In genomic region chr9:32783168-32783891, GRCh38 we compare ENCODE assay signal across 13 cellular contexts. TPM values are rescaled to one million over a fixed set of nuclear protein-coding genes. Genes with fewer than 3 reads are reported as not detected.
DNase-seq lines count a peak whose midpoint lies in the region; ATAC-seq and TF ChIP-seq lines count a peak whose summit lies in the region.
"Had no signal": no experiment of that assay in that cellular context is flagged by ENCODE, and none has a peak within 500 bp of the region (broad histone marks: within the 10 kb centered on the region; RNA-seq: fewer than 3 reads in every experiment).

A gene with protein sequence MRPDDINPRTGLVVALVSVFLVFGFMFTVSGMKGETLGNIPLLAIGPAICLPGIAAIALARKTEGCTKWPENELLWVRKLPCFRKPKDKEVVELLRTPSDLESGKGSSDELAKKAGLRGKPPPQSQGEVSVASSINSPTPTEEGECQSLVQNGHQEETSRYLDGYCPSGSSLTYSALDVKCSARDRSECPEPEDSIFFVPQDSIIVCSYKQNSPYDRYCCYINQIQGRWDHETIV (plus strand): TSS chr9:32783540. CDS start chr9:32784184, 644 bp downstream.

- peaks cover 98% of the 10 kb centered on the region for H3K27me3 ChIP-seq in HUES6 (ENCODE audit: control insufficient read depth, insufficient read depth, low read length)
- peaks cover 55% of the 10 kb centered on the region for H3K27me3 ChIP-seq in NT2/D1 (ENCODE audit: insufficient read depth, insufficient read length)
- H3K27me3 ChIP-seq in adrenal gland, result peaks cover 31% of the 10 kb centered on the region

- DNase-seq in NT2/D1 (ENCODE audit: low read depth, low spot score) (peak; percentile 73), left cardiac atrium (peak; percentile 22), retinal pigment epithelial cell (ENCODE audit: low read depth) (no peak), adrenal gland (no peak)
- no peak for DNase-seq in activated CD4-positive, alpha-beta T cell treated with anti-CD3 and anti-CD28 coated beads for 36 hours
- DNase-seq: foreskin fibroblast, GDM1, KG1 had no signal

- no peaks in the 10 kb centered on the region for H3K36me3 Mint-ChIP-seq in activated CD4-positive, alpha-beta T cell treated with anti-CD3 and anti-CD28 coated beads for 36 hours (ENCODE audit: low read depth)

- peak within 1 kb of the TSS; percentile 82 for H3K4me3 ChIP-seq in HUES6 (ENCODE audit: low read depth, low read length)
- H3K4me3 ChIP-seq in NT2/D1 (ENCODE audit: insufficient read length, low read depth), result peak within 1 kb of the TSS; percentile 69
- H3K4me3 ChIP-seq in retinal pigment epithelial cell (ENCODE audit: low read length), result peak within 1 kb of the TSS; percentile 25
- no peak within 1 kb of the TSS for H3K4me3 ChIP-seq in adrenal gland
- H3K4me3 ChIP-seq: PC-9 had no signal

- TF ChIP-seq POLR2A in adrenal gland (IDR thresholded peaks at IDR 0.05), result no peak

- no peak within 1 kb of the TSS for H3K27ac ChIP-seq in HUES6 (ENCODE audit: low read depth, low read length)
- no peak within 1 kb of the TSS for H3K27ac ChIP-seq in adrenal gland
- H3K27ac ChIP-seq: neutrophil, PC-9 had no signal

- H3K4me1 Mint-ChIP-seq in activated CD4-positive, alpha-beta T cell treated with anti-CD3 and anti-CD28 coated beads for 36 hours, result no peaks in the 10 kb centered on the region

- CTCF ChIA-PET in activated CD4-positive, alpha-beta T cell treated with anti-CD3 and anti-CD28 coated beads for 36 hours (lab: Charles Lee), result no interaction called here

- H3K4me1 ChIP-seq in HUES6 (ENCODE audit: control insufficient read depth, insufficient read depth, low read length) (0 out of 2 replicates have a peak, but pooled peaks cover 3% of the 10 kb centered on the region), NT2/D1 (ENCODE audit: insufficient read depth, insufficient read length) (peaks cover 9% of the 10 kb centered on the region), adrenal gland (replicated peaks in 1 of 2) (no peaks in the 10 kb centered on the region)

- POLR2A ChIA-PET in activated CD4-positive, alpha-beta T cell treated with anti-CD3 and anti-CD28 coated beads for 36 hours (lab: Charles Lee), result no interaction called here

- H3K9ac ChIP-seq in HUES6 (ENCODE audit: low read length) (peak within 1 kb of the TSS; percentile 47), NT2/D1 (ENCODE audit: insufficient read length, low read depth) (peak within 1 kb of the TSS; percentile 77)

- no peak within 1 kb of the TSS for H3K27ac Mint-ChIP-seq in activated CD4-positive, alpha-beta T cell treated with anti-CD3 and anti-CD28 coated beads for 36 hours

- ATAC-seq in left cardiac atrium, result peak in 1 of 2 donors; percentile 19
- ATAC-seq in activated CD4-positive, alpha-beta T cell treated with anti-CD3 and anti-CD28 coated beads for 36 hours, result no peak
- ATAC-seq in HG02759 (IDR thresholded peaks at IDR 0.05; ENCODE audit: unreplicated experiment), result no peak
- no peak for ATAC-seq in HG02970 (IDR thresholded peaks at IDR 0.05; ENCODE audit: low FRiP score, unreplicated experiment)

- no peak within 1 kb of the TSS for H3K4me3 Mint-ChIP-seq in activated CD4-positive, alpha-beta T cell treated with anti-CD3 and anti-CD28 coated beads for 36 hours

- H3K9me3 Mint-ChIP-seq in activated CD4-positive, alpha-beta T cell treated with anti-CD3 and anti-CD28 coated beads for 36 hours (ENCODE audit: low read depth), result no peaks in the 10 kb centered on the region

- WGBS in adrenal gland, 4 donors, result 1 to 2% (median 1%) methylated on average over 13 to 59 of the region's 59 CpGs

- intact Hi-C loops in left cardiac atrium (cut with DNase I) (no loop called here), adrenal gland (cut with DNase I) (no loop called here)
- intact Hi-C loops in activated CD4-positive, alpha-beta T cell treated with anti-CD3 and anti-CD28 coated beads for 36 hours (cut with DNase I, micrococcal nuclease), result loop anchor here (5.0 to 10.0 kb wide), 2 partner anchors 49 to 61 kb away; no protein-coding TSS in a partner anchor

- H3K27me3 Mint-ChIP-seq in activated CD4-positive, alpha-beta T cell treated with anti-CD3 and anti-CD28 coated beads for 36 hours, result peaks cover 43% of the 10 kb centered on the region

- H3K36me3 ChIP-seq in HUES6 (ENCODE audit: control insufficient read depth, insufficient read depth, low read length) (no peaks in the 10 kb centered on the region), NT2/D1 (ENCODE audit: insufficient read depth, insufficient read length, low read length) (no peaks in the 10 kb centered on the region), adrenal gland (replicated peaks in 1 of 2) (no peaks in the 10 kb centered on the region)
- H3K36me3 ChIP-seq: neutrophil had no signal

- H3K9me3 ChIP-seq in HUES6 (ENCODE audit: control insufficient read depth, insufficient read depth, low read depth, low read length) (no peaks in the 10 kb centered on the region), NT2/D1 (ENCODE audit: insufficient read depth, low read length) (no peaks in the 10 kb centered on the region), adrenal gland (replicated peaks in 1 of 3) (no peaks in the 10 kb centered on the region)
- H3K9me3 ChIP-seq: neutrophil had no signal

- TF ChIP-seq CTCF in retinal pigment epithelial cell (conservative IDR thresholded peaks at IDR 0.05; ENCODE audit: low read depth, low read length) (no peak), adrenal gland (IDR thresholded peaks at IDR 0.05) (no peak)

RNA-seq across cellular contexts. Expression of the gene that starts here (rescaled TPM):
- total RNA-seq in left cardiac atrium (not detected), adrenal gland (not detected)
- total RNA-seq in activated CD4-positive, alpha-beta T cell treated with anti-CD3 and anti-CD28 coated beads for 36 hours, result not detected
- under 1 TPM in 1 of 3 donors, not detected in 2; 0.03 TPM for polyA plus RNA-seq in adrenal gland
- total RNA-seq: PC-9 had no signal

Comparison
In these comparisons a context has a peak if more than half of its experiments do, and no peak if none do; other contexts are left out.
1. Peak in DNase-seq in left cardiac atrium; RNA of the gene not detected or under 1 TPM.
2. H3K4me3 ChIP-seq: peak in HUES6 (single experiment), NT2/D1 (single experiment) and retinal pigment epithelial cell (single experiment); none in adrenal gland (0 of 4).
3. intact Hi-C loops: an anchor here in activated CD4-positive, alpha-beta T cell treated with anti-CD3 and anti-CD28 coated beads for 36 hours (5.0 to 10.0 kb wide); none called in left cardiac atrium and adrenal gland.